ENCODE assay signal across 6 cellular contexts in the genomic region with DNA sequence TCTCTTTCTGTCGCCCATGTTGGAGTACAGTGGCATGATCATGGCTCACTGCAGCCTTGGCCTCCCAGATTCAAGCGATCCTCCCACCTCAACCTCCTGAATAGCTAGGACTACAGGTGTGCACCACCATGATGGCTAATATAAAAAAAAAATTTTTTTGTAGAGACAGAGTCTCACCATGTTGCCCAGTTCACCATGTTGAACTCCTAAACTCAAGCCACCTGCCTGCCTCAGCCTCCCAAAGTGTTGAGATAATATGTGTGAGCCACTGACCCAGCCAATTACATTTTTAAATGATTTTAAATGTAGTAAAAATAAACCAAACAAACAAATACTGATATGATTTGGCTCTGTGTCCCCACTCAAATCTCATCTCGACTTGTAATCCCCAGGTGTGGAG.
"Had no signal": no experiment of that assay in that cellular context is flagged by ENCODE, and none has a peak within 500 bp of the region (broad histone marks: within the 10 kb centered on the region; RNA-seq: fewer than 3 reads in every experiment).

No MANE protein-coding gene starts in this region.

- H3K27ac Mint-ChIP-seq: IgD-negative memory B cell had no signal

- ATAC-seq: HepG2, K562 had no signal

- H3K4me3 ChIP-seq: K562 had no signal

- H3K27ac ChIP-seq: HL-60 had no signal

- FAIRE-seq: HepG2, HTR-8/SVneo, K562 had no signal

- DNase-seq: IMR-90 had no signal
